14 cellular contexts compared by ENCODE assay signal in the genomic region with DNA sequence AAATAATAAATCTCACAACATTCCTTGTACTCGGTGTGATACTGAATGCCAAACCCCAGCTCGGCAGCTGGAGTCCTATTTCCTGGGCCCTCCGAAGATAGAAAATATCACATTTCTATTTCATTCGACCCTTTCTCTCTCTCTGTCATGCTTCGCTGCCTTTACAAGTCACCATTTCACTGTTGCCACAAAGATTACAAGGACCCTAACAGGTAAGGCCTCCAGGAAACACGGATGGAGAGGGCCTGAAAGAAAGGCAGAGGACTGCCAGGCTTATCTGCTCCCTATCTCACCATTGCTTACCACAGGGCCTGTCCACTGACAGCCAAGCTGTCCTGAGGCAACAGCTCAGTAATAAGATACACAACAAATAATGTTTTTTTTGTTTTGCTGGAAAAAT.
DNase-seq lines count a peak whose midpoint lies in the region; ATAC-seq and TF ChIP-seq lines count a peak whose summit lies in the region.
"Had no signal": no experiment of that assay in that cellular context is flagged by ENCODE, and none has a peak within 500 bp of the region (broad histone marks: within the 10 kb centered on the region; RNA-seq: fewer than 3 reads in every experiment).

No MANE protein-coding gene starts in this region.

- peak overlapping the region; percentile 65 for H3K27ac ChIP-seq in VCaP
- H3K27ac ChIP-seq in muscle layer of duodenum (ENCODE audit: low read length), result peak overlapping the region; percentile 14

- no peaks in the 10 kb centered on the region for H3K27me3 ChIP-seq in muscle layer of duodenum (ENCODE audit: low read depth, low read length)

- no peak for TF ChIP-seq CTCF in VCaP (conservative IDR thresholded peaks at IDR 0.05)

- H3K36me3 ChIP-seq in muscle layer of duodenum (ENCODE audit: control insufficient read depth in 1 of 2, insufficient read depth in 2 of 2, low read length in 2 of 2), result no peaks in the 10 kb centered on the region

- H3K9me3 ChIP-seq in muscle layer of duodenum (ENCODE audit: control insufficient read depth in 1 of 2, low read length in 2 of 2), result no peaks in the 10 kb centered on the region

- ATAC-seq in HG03378 (IDR thresholded peaks at IDR 0.05; ENCODE audit: unreplicated experiment), result no peak

- peaks cover 0 to 5% of the 10 kb centered on the region in 2 donors for H3K4me1 ChIP-seq in muscle layer of duodenum (ENCODE audit: control insufficient read depth in 1 of 2, insufficient read depth in 2 of 2, low read length in 2 of 2)

- H3K4me3 ChIP-seq in muscle layer of duodenum (ENCODE audit: low read depth in 1 of 2, low read length in 2 of 2), result no peak overlapping the region

- DNase-seq in DMS153 treated with DMSO at 0.1 percent for 48 hours (lab: John Stamatoyannopoulos, UW; ENCODE audit: unreplicated experiment) (peak; percentile 59), NCI-H128 (lab: John Stamatoyannopoulos, UW; ENCODE audit: unreplicated experiment) (peak; percentile 78), OCI-M2 (lab: John Stamatoyannopoulos, UW; ENCODE audit: unreplicated experiment) (no peak), NCI-H2196 (lab: John Stamatoyannopoulos, UW; ENCODE audit: unreplicated experiment) (no peak), cerebellar nuclear complex (lab: John Stamatoyannopoulos, UW) (no peak)
- DNase-seq: activated CD4-positive, alpha-beta T cell treated with anti-CD3 and anti-CD28 coated beads, Interleukin-2, amount 50 U/mL, for 4 hours; activated effector memory CD4-positive, alpha-beta T cell treated with Interleukin-2 at 50 U/mL for 16 hours; effector CD4-positive, alpha-beta T cell; Kasumi-1; midbrain; NCI-H446 had no signal

Comparison
In these comparisons a context has a peak if more than half of its experiments do, and no peak if none do; other contexts are left out.
1. DNase-seq: peak in DMS153 treated with DMSO at 0.1 percent for 48 hours (single experiment) and NCI-H128 (single experiment); none in OCI-M2 (single experiment), NCI-H2196 (single experiment) and cerebellar nuclear complex (0 of 2).